12 cellular contexts compared by ENCODE assay signal in genomic region chr18:10530852-10531251, GRCh38. TPM values are rescaled to one million over a fixed set of nuclear protein-coding genes. Genes with fewer than 3 reads are reported as not detected.
A peak's percentile ranks its signal among the peaks of the same experiment; 100 is the strongest.
DNase-seq lines count a peak whose midpoint lies in the region; ATAC-seq and TF ChIP-seq lines count a peak whose summit lies in the region.
"Had no signal": no experiment of that assay in that cellular context is flagged by ENCODE, and none has a peak within 500 bp of the region (broad histone marks: within the 10 kb centered on the region; RNA-seq: fewer than 3 reads in every experiment).

No MANE protein-coding gene starts in this region.

- no peak for TF ChIP-seq RAD21 in SK-N-SH (IDR thresholded peaks at IDR 0.05; ENCODE audit: low read length)

- H3K4me3 Mint-ChIP-seq in activated T-cell treated with anti-CD3 and anti-CD28 coated beads, Interleukin-2, amount 50 U/mL, for 24 hours: peak overlapping the region; percentile 45
- H3K4me3 Mint-ChIP-seq in glutamatergic neuron (ENCODE audit: unreplicated experiment): peak overlapping the region; percentile 70
- no peak overlapping the region for H3K4me3 Mint-ChIP-seq in stimulated activated memory B cell treated with anti-CD40 and anti-IgM and Interleukin-4, amounts not matched to agents 10 μg/mL and 1 μg/mL and 100 μg/mL, for 72 hours
- H3K4me3 Mint-ChIP-seq: T-helper 17 cell had no signal

- DNase-seq in activated naive CD4-positive, alpha-beta T cell treated with Interleukin-2 at 50 U/mL for 16 hours: peak; percentile 49
- DNase-seq in activated naive CD4-positive, alpha-beta T cell (lab: John Stamatoyannopoulos, UW): no peak
- no peak for DNase-seq in activated T-cell treated with anti-CD3 and anti-CD28 coated beads, Interleukin-2, amount 50 U/mL, for 24 hours
- DNase-seq in glutamatergic neuron: no peak
- no peak for DNase-seq in SK-N-SH
- no peak for DNase-seq in omental fat pad (ENCODE audit: low spot score)
- no peak for DNase-seq in NCI-H226
- DNase-seq: HCEC 1CT, T-helper 17 cell had no signal

- H3K36me3 Mint-ChIP-seq in activated T-cell treated with anti-CD3 and anti-CD28 coated beads, Interleukin-2, amount 50 U/mL, for 24 hours (ENCODE audit: low read depth): peaks cover 56% of the 10 kb centered on the region
- H3K36me3 Mint-ChIP-seq in glutamatergic neuron (ENCODE audit: unreplicated experiment): no peaks in the 10 kb centered on the region
- H3K36me3 Mint-ChIP-seq in stimulated activated memory B cell treated with anti-CD40 and anti-IgM and Interleukin-4, amounts not matched to agents 10 μg/mL and 1 μg/mL and 100 μg/mL, for 72 hours: no peaks in the 10 kb centered on the region

- H3K79me2 ChIP-seq in SK-N-SH (ENCODE audit: insufficient read depth): peaks cover 84% of the 10 kb centered on the region

- H3K4me2 ChIP-seq in SK-N-SH: no peak overlapping the region

- no peak for ATAC-seq in stimulated activated memory B cell treated with anti-CD40 and anti-IgM and Interleukin-4, amounts not matched to agents 10 μg/mL and 1 μg/mL and 100 μg/mL, for 72 hours
- no peak for ATAC-seq in omental fat pad (ENCODE audit: low FRiP score)
- ATAC-seq: T-helper 17 cell had no signal

- H2AFZ ChIP-seq in SK-N-SH (ENCODE audit: low read depth): no peak overlapping the region
- H2AFZ ChIP-seq: parathyroid adenoma had no signal

- no peak overlapping the region for H3K27ac ChIP-seq in SK-N-SH (ENCODE audit: low read depth in 2 of 2, low read length in 1 of 2)
- H3K27ac ChIP-seq: ascending aorta, parathyroid adenoma had no signal

- no peak overlapping the region for H3K9ac ChIP-seq in SK-N-SH
- H3K9ac ChIP-seq: parathyroid adenoma had no signal

- peak overlapping the region; percentile 96 for H3K27ac Mint-ChIP-seq in activated T-cell treated with anti-CD3 and anti-CD28 coated beads, Interleukin-2, amount 50 U/mL, for 24 hours
- peak overlapping the region; percentile 91 for H3K27ac Mint-ChIP-seq in glutamatergic neuron (ENCODE audit: unreplicated experiment)
- H3K27ac Mint-ChIP-seq in stimulated activated memory B cell treated with anti-CD40 and anti-IgM and Interleukin-4, amounts not matched to agents 10 μg/mL and 1 μg/mL and 100 μg/mL, for 72 hours: peak overlapping the region; percentile 68

- no peaks in the 10 kb centered on the region for H3K9me3 ChIP-seq in SK-N-SH
- H3K9me3 ChIP-seq: ascending aorta had no signal

- TF ChIP-seq CTCF in glutamatergic neuron (IDR thresholded peaks at IDR 0.05; ENCODE audit: partially characterized antibody, unreplicated experiment) (no peak), SK-N-SH (IDR thresholded peaks at IDR 0.05) (no peak), omental fat pad (IDR thresholded peaks at IDR 0.05) (no peak)

- POLR2A ChIA-PET in SK-N-SH (lab: Yijun Ruan, JAX): no interaction called here

- peaks cover 6 to 9% of the 10 kb centered on the region in 2 experiments for H3K4me1 ChIP-seq in SK-N-SH (ENCODE audit: control insufficient read depth in 1 of 2, insufficient read depth in 2 of 2, low read depth in 1 of 2, low read length in 1 of 2)

- peaks cover 23 to 28% of the 10 kb centered on the region in 2 experiments for H3K36me3 ChIP-seq in SK-N-SH (replicated peaks in 1 of 2; ENCODE audit: control insufficient read depth in 1 of 2, insufficient read depth in 2 of 2, low read length in 1 of 2)
- H3K36me3 ChIP-seq: ascending aorta had no signal

- peaks cover 44% of the 10 kb centered on the region for H4K20me1 ChIP-seq in SK-N-SH (ENCODE audit: insufficient read depth)

- WGBS in SK-N-SH (ENCODE audit: low lambda C conversion rate): 88% methylated on average over 3 of the region's 3 CpGs

- H3K9me3 Mint-ChIP-seq in activated T-cell treated with anti-CD3 and anti-CD28 coated beads, Interleukin-2, amount 50 U/mL, for 24 hours: no peaks in the 10 kb centered on the region
- H3K9me3 Mint-ChIP-seq in glutamatergic neuron (ENCODE audit: unreplicated experiment): peaks cover 3% of the 10 kb centered on the region
- no peaks in the 10 kb centered on the region for H3K9me3 Mint-ChIP-seq in stimulated activated memory B cell treated with anti-CD40 and anti-IgM and Interleukin-4, amounts not matched to agents 10 μg/mL and 1 μg/mL and 100 μg/mL, for 72 hours

- H3K4me3 ChIP-seq in SK-N-SH (ENCODE audit: low read depth in 2 of 2, low read length in 1 of 2): no peak overlapping the region
- H3K4me3 ChIP-seq: ascending aorta had no signal

- no peak for TF ChIP-seq EP300 in SK-N-SH (IDR thresholded peaks at IDR 0.05; ENCODE audit: borderline replicate concordance in 1 of 2, low read depth in 1 of 2, low read length in 1 of 2)

- H3K27me3 ChIP-seq in SK-N-SH (ENCODE audit: insufficient read depth): no peaks in the 10 kb centered on the region
- H3K27me3 ChIP-seq: ascending aorta had no signal

- peaks cover 49% of the 10 kb centered on the region for H3K4me1 Mint-ChIP-seq in activated T-cell treated with anti-CD3 and anti-CD28 coated beads, Interleukin-2, amount 50 U/mL, for 24 hours (ENCODE audit: low read depth)
- H3K4me1 Mint-ChIP-seq in glutamatergic neuron (ENCODE audit: low read depth, unreplicated experiment): peaks cover 26% of the 10 kb centered on the region
- H3K4me1 Mint-ChIP-seq in stimulated activated memory B cell treated with anti-CD40 and anti-IgM and Interleukin-4, amounts not matched to agents 10 μg/mL and 1 μg/mL and 100 μg/mL, for 72 hours: peaks cover 46% of the 10 kb centered on the region

- no peaks in the 10 kb centered on the region for H3K27me3 Mint-ChIP-seq in activated T-cell treated with anti-CD3 and anti-CD28 coated beads, Interleukin-2, amount 50 U/mL, for 24 hours
- H3K27me3 Mint-ChIP-seq in glutamatergic neuron (ENCODE audit: unreplicated experiment): peaks cover 3% of the 10 kb centered on the region
- no peaks in the 10 kb centered on the region for H3K27me3 Mint-ChIP-seq in stimulated activated memory B cell treated with anti-CD40 and anti-IgM and Interleukin-4, amounts not matched to agents 10 μg/mL and 1 μg/mL and 100 μg/mL, for 72 hours
- H3K27me3 Mint-ChIP-seq: T-helper 17 cell had no signal

- CTCF ChIA-PET in SK-N-SH (lab: Yijun Ruan, JAX): interaction anchor here (0.6 to 1.3 kb wide), 2 partner anchors 25 to 559 kb away, joined by 3 read pairs; no protein-coding TSS in a partner anchor

- no peaks in the 10 kb centered on the region for H3K9me2 ChIP-seq in SK-N-SH

- H3F3A ChIP-seq in SK-N-SH (replicated peaks; ENCODE audit: insufficient read depth): peaks cover 5% of the 10 kb centered on the region

TF ChIP-seq in SK-N-SH, 30 proteins besides CTCF, POLR2A, EP300 and RAD21:
- TF ChIP-seq USF2 (IDR thresholded peaks at IDR 0.05; ENCODE audit: borderline replicate concordance, low read depth, low read length): no peak
- TF ChIP-seq CHD2 (IDR thresholded peaks at IDR 0.05; ENCODE audit: low read length, partially characterized antibody): no peak
TF ChIP-seq in SK-N-SH: peak in this region for 0.

RNA-seq across cellular contexts. Expression of gene NAPG, which starts 5.0 kb away (rescaled TPM):
- total RNA-seq in glutamatergic neuron (ENCODE audit: unreplicated experiment) (69.7 TPM), omental fat pad (10 to 100 TPM; 25.7 to 37.7 (median 32.7) TPM)
- 9.2 and 13.6 TPM in 2 replicates for polyA plus RNA-seq in SK-N-SH (2012; rRNA removed)
- 11.2 and 13.4 TPM in 2 replicates for polyA plus RNA-seq in SK-N-SH (2012; cell fraction: cytosol; rRNA removed)
- 15.7 and 28.7 TPM in 2 replicates for polyA plus RNA-seq in SK-N-SH (2012; cell fraction: nucleus; rRNA removed)
